Comparison of ENCODE assay signal across 2 cellular contexts in genomic region chr6:136437246-136437645, GRCh38.
TF ChIP-seq lines count a peak whose summit lies in the region.

No MANE protein-coding gene starts in this region.

TF ChIP-seq in liver, 16 proteins besides CTCF, POLR2A, EP300 and RAD21 (continued from another document):
- no peak for TF ChIP-seq ZBTB33 (IDR thresholded peaks at IDR 0.05)

TF ChIP-seq in HepG2, 621 proteins besides CTCF, POLR2A, EP300 and RAD21 (continued from another document):
- TF ChIP-seq PAXIP1 (CRISPR knock-in tag; conservative IDR thresholded peaks at IDR 0.05) (no peak), ZNF235 (CRISPR knock-in tag; IDR thresholded peaks at IDR 0.05; ENCODE audit: borderline replicate concordance) (no peak), ZNF784 (CRISPR knock-in tag; IDR thresholded peaks at IDR 0.05; ENCODE audit: borderline replicate concordance) (no peak), SETDB1 (CRISPR knock-in tag; IDR thresholded peaks at IDR 0.05; ENCODE audit: borderline replicate concordance) (no peak), ZBTB37 (CRISPR knock-in tag; IDR thresholded peaks at IDR 0.05) (no peak), ZBTB10 (CRISPR knock-in tag; IDR thresholded peaks at IDR 0.05; ENCODE audit: borderline replicate concordance) (no peak), ZNF674 (CRISPR knock-in tag; IDR thresholded peaks at IDR 0.05; ENCODE audit: low read depth) (no peak)
